In the genomic region with DNA sequence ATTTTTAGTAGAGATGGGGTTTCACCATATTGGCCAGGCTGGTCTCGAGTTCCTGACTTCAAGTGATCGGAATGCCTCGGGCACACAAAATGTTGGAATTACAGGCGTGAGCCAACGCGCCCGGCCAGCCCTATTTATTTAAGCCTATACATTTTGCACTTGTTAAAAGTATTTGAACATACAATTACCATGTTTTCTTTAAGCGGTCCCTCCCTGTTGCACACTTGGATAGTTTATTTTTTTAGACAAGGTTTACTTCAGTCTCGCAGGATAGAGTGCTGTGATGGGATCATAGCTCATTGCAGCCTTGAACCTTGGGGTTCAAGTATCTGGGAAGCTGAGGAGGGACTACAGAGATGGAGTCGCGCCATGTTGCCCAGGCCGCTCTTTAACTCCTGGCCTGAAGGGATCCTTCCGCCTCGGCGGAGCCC, we compare ENCODE assay signal across 1 cellular context.
TF ChIP-seq lines count a peak whose summit lies in the region.

No MANE protein-coding gene starts in this region.

TF ChIP-seq in endothelial cell of umbilical vein, 7 proteins besides CTCF, POLR2A, EP300 and RAD21 (continued from another document):
- TF ChIP-seq EZH2 (IDR thresholded peaks at IDR 0.05; ENCODE audit: borderline replicate concordance, low read depth, low read length, severe bottlenecking), result no peak
